ENCODE assay signal across 8 cellular contexts in the genomic region with DNA sequence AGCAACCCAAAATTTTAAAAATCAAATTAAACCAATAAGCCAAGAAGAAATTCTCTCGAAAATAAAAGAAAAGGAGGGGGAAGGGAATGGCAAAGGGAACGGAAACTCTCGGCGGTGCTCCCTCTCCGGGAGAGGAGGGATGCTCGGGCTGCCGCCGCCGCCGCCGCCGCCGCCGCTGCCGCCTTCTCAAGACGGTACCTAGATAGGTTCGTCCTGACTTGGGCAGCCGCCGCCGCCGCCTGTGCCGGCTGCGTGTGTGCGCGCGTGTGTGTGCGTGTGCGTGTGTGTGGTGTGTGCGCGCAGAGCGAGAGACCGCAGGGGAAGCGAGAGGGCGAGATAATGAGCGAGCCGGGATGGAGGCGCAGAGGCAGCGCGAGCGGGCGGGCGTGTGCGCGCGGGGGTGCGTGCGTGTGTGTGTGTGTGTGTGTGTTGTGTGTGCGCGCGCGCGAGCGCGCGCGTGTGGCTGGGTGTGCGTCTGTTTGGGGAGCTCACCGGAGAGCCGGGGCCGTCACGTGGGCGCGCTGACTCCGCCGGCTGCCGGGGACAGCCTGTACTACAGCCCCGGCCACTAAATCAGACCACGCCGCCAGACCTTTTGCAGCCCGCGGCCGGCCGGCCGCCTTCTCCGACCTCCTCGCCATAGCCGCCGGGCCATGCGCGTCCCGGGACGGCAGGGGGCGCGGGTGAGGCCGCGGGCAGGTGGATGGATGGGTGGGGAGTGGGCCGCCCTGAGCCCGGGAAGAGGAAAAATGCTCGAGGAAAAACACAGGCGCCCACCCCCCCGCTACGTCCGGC.
DNase-seq lines count a peak whose midpoint lies in the region; ATAC-seq and TF ChIP-seq lines count a peak whose summit lies in the region.

No MANE protein-coding gene starts in this region.

- no peaks in the 10 kb centered on the region for H3K9me3 Mint-ChIP-seq in activated naive CD4-positive, alpha-beta T cell treated with anti-CD3 and anti-CD28 coated beads for 36 hours

- H3K27ac Mint-ChIP-seq in activated naive CD4-positive, alpha-beta T cell treated with anti-CD3 and anti-CD28 coated beads for 36 hours, result no peak overlapping the region

- H3K4me1 ChIP-seq in neuronal stem cell (ENCODE audit: control insufficient read depth in 2 of 2, insufficient read depth in 1 of 2, low read depth in 1 of 2, low read length in 2 of 2) (peaks cover 3 to 14% of the 10 kb centered on the region in 2 donors), transverse colon (peaks cover 11 to 40% (median 32%) of the 10 kb centered on the region in 4 donors)

- H2BK120ac ChIP-seq in neuronal stem cell (ENCODE audit: low read depth, low read length), result no peak overlapping the region

- peak overlapping the region; percentile 66 for H3K14ac ChIP-seq in neuronal stem cell (ENCODE audit: low read length)

- H3K36me3 Mint-ChIP-seq in activated naive CD4-positive, alpha-beta T cell treated with anti-CD3 and anti-CD28 coated beads for 36 hours (ENCODE audit: low read depth), result no peaks in the 10 kb centered on the region

- no peak overlapping the region for H2AK5ac ChIP-seq in neuronal stem cell (ENCODE audit: low read depth, low read length)

- no peaks in the 10 kb centered on the region for H3K9me3 ChIP-seq in neuronal stem cell (replicated peaks in 1 of 2; ENCODE audit: control insufficient read depth in 2 of 2, insufficient read depth in 1 of 2, low read depth in 1 of 2, low read length in 2 of 2)
- H3K9me3 ChIP-seq in transverse colon, result no peaks in the 10 kb centered on the region

- TF ChIP-seq CTCF in transverse colon (IDR thresholded peaks at IDR 0.05), result peak; percentile 59 to 74 (median 69)

- TF ChIP-seq EP300 in transverse colon (IDR thresholded peaks at IDR 0.05; ENCODE audit: low read depth), result no peak

- H3K4me1 Mint-ChIP-seq in activated naive CD4-positive, alpha-beta T cell treated with anti-CD3 and anti-CD28 coated beads for 36 hours (ENCODE audit: low read depth), result peaks cover 29% of the 10 kb centered on the region

- no peak overlapping the region for H3K4ac ChIP-seq in neuronal stem cell (ENCODE audit: low read length)

- peak overlapping the region; percentile 88 for H3K9ac ChIP-seq in neuronal stem cell (ENCODE audit: low read depth, low read length, poor library complexity)

- H3K23ac ChIP-seq in neuronal stem cell (ENCODE audit: low read depth, low read length, poor library complexity), result peak overlapping the region; percentile 83

- H2AFZ ChIP-seq in neuronal stem cell (ENCODE audit: low read length), result peak overlapping the region; percentile 99

- CTCF ChIA-PET in activated naive CD4-positive, alpha-beta T cell treated with anti-CD3 and anti-CD28 coated beads for 36 hours (lab: Charles Lee), result interaction anchor here (0.6 kb wide), 1 partner anchor 66 kb away, joined by 3 read pairs; no protein-coding TSS in a partner anchor

- H4K91ac ChIP-seq in neuronal stem cell (ENCODE audit: low read depth, low read length, poor library complexity), result no peak overlapping the region

- intact Hi-C loops in activated naive CD4-positive, alpha-beta T cell treated with anti-CD3 and anti-CD28 coated beads for 36 hours (cut with micrococcal nuclease), result loop anchor here (5.0 kb wide), 3 partner anchors 215 to 1140 kb away; a partner anchor contains a TSS
- intact Hi-C loops in transverse colon (cut with DNase I; ENCODE audit: low total_unique reads), result no loop called here

- peak overlapping the region; percentile 97 for H3K18ac ChIP-seq in neuronal stem cell (ENCODE audit: low read length)

- H2BK5ac ChIP-seq in neuronal stem cell (ENCODE audit: low read length), result no peak overlapping the region

- H3K27me3 ChIP-seq in neuronal stem cell (ENCODE audit: control insufficient read depth in 3 of 3, insufficient read depth in 3 of 3, low read depth in 1 of 3, low read length in 3 of 3) (peaks cover 0 to 24% (median 23%) of the 10 kb centered on the region in 3 experiments), transverse colon (peaks cover 71% of the 10 kb centered on the region)

- H3K27ac ChIP-seq in neuronal stem cell (replicated peaks; ENCODE audit: low read length) (peak overlapping the region; percentile 36), transverse colon (peak overlapping the region; percentile 62 to 78 (median 74))

- DNase-seq in DMS 273 treated with DMSO at 0.1 percent for 48 hours (lab: John Stamatoyannopoulos, UW), result peak; percentile 61
- peak; percentile 69 for DNase-seq in Jurkat, Clone E6-1 (ENCODE audit: low read depth, low spot score)
- DNase-seq in RPMI8226, result peak; percentile 70
- peak; percentile 47 for DNase-seq in activated naive CD4-positive, alpha-beta T cell treated with anti-CD3 and anti-CD28 coated beads for 36 hours
- DNase-seq in germinal center (ENCODE audit: low spot score), result peak; percentile 73
- DNase-seq in neuronal stem cell (ENCODE audit: low spot score), result peak; percentile 84
- peak; percentile 72 for DNase-seq in transverse colon

- H4K8ac ChIP-seq in neuronal stem cell (ENCODE audit: low read depth, low read length), result no peak overlapping the region

- ATAC-seq in GM21619 (IDR thresholded peaks at IDR 0.05; ENCODE audit: unreplicated experiment), result peak; percentile 57

- H3K27me3 Mint-ChIP-seq in activated naive CD4-positive, alpha-beta T cell treated with anti-CD3 and anti-CD28 coated beads for 36 hours (ENCODE audit: low read depth), result peaks cover 64% of the 10 kb centered on the region

- peak overlapping the region; percentile 83 for H3K4me3 Mint-ChIP-seq in activated naive CD4-positive, alpha-beta T cell treated with anti-CD3 and anti-CD28 coated beads for 36 hours

- no peak overlapping the region for H2BK15ac ChIP-seq in neuronal stem cell (ENCODE audit: low read length)

- H3K4me3 ChIP-seq in Jurkat, Clone E6-1 (ENCODE audit: low read length), result peak overlapping the region; percentile 52
- H3K4me3 ChIP-seq in neuronal stem cell (ENCODE audit: low read length in 2 of 2), result peak overlapping the region; percentile 60 to 94
- peak overlapping the region; percentile 39 to 68 (median 50) for H3K4me3 ChIP-seq in transverse colon

- H3K36me3 ChIP-seq in neuronal stem cell (replicated peaks in 1 of 2; ENCODE audit: control insufficient read depth in 2 of 2, insufficient read depth in 2 of 2, low read length in 2 of 2), result no peaks in the 10 kb centered on the region
- no peaks in the 10 kb centered on the region for H3K36me3 ChIP-seq in transverse colon

- peak overlapping the region; percentile 79 for H2BK12ac ChIP-seq in neuronal stem cell (ENCODE audit: low read length)

- peak overlapping the region; percentile 98 for H3K4me2 ChIP-seq in neuronal stem cell (ENCODE audit: insufficient read depth, low read length, poor library complexity, severe bottlenecking)

- H3K79me1 ChIP-seq in neuronal stem cell (ENCODE audit: low read depth, low read length), result no peaks in the 10 kb centered on the region

- no CpG with 5 or more reads among the region's 93 CpGs for WGBS in neuronal stem cell (ENCODE audit: extremely low coverage in 2 of 2, insufficient read length in 2 of 2, insufficient replicate concordance in 1 of 2), 2 donors
- 0 to 1% methylated on average over 7 to 91 of the region's 93 CpGs for WGBS in transverse colon (ENCODE audit: low coverage in 1 of 2), 2 donors

- TF ChIP-seq POLR2A in transverse colon (IDR thresholded peaks at IDR 0.05), result peak; percentile 49

- in situ Hi-C loops in transverse colon (cut with MboI; ENCODE audit: low pct_ligation_motif_present in 1 of 4, low pct_unique_long_range_greater_than_20kb in 1 of 4, low sequenced_read_pairs in 3 of 4), result no loop called here

Comparison
In these comparisons a context has a peak if more than half of its experiments do, and no peak if none do; other contexts are left out.
1. Peak in every context shown above with its lines: DNase-seq, ATAC-seq, H3K4me3 ChIP-seq and H3K27ac ChIP-seq.